Comparison of ENCODE assay signal across 21 cellular contexts in genomic region chr18:43161528-43161927, GRCh38. TPM values are rescaled to one million over a fixed set of nuclear protein-coding genes. Genes with fewer than 3 reads are reported as not detected.
DNase-seq lines count a peak whose midpoint lies in the region; ATAC-seq, FAIRE-seq and TF ChIP-seq lines count a peak whose summit lies in the region.
"Had no signal": no experiment of that assay in that cellular context is flagged by ENCODE, and none has a peak within 500 bp of the region (broad histone marks: within the 10 kb centered on the region; RNA-seq: fewer than 3 reads in every experiment).

No MANE protein-coding gene starts in this region.

- ATAC-seq in GM18498 (IDR thresholded peaks at IDR 0.05; ENCODE audit: unreplicated experiment) = no peak
- ATAC-seq: heart left ventricle had no signal

- H3K4me3 ChIP-seq in astrocyte (ENCODE audit: insufficient read depth, low read depth, low read length) (no peak overlapping the region), fibroblast of pulmonary artery (replicated peaks; ENCODE audit: low read depth, low read length) (no peak overlapping the region)
- H3K4me3 ChIP-seq: BLaER1 treated with 17β-estradiol and CSF1 and Interleukin-3, amounts not matched to agents 10 nM and 100 nM; heart left ventricle; neural progenitor cell had no signal

- no peak for TF ChIP-seq CTCF in astrocyte (IDR thresholded peaks at IDR 0.05; ENCODE audit: insufficient read depth, low read depth, low read length)
- TF ChIP-seq CTCF in fibroblast of pulmonary artery (IDR thresholded peaks at IDR 0.05; ENCODE audit: low read length, missing control alignments) = no peak

- no peaks in the 10 kb centered on the region for H3K79me2 ChIP-seq in astrocyte (ENCODE audit: insufficient read depth, low read length)

- no peaks in the 10 kb centered on the region for H3K36me3 ChIP-seq in astrocyte (ENCODE audit: insufficient read depth, low read length)
- H3K36me3 ChIP-seq: BLaER1 treated with 17β-estradiol and CSF1 and Interleukin-3, amounts not matched to agents 10 nM and 100 nM; heart left ventricle; neural progenitor cell had no signal

- peaks cover 2% of the 10 kb centered on the region for H3K9me3 ChIP-seq in astrocyte (ENCODE audit: insufficient read depth, low read depth, low read length)

- H3K9me3 Mint-ChIP-seq in astrocyte (ENCODE audit: unreplicated experiment) = peaks cover 8% of the 10 kb centered on the region

- H3K9ac ChIP-seq in astrocyte (ENCODE audit: low read length) = no peak overlapping the region
- H3K9ac ChIP-seq: BLaER1 treated with 17β-estradiol and CSF1 and Interleukin-3, amounts not matched to agents 10 nM and 100 nM; neural progenitor cell had no signal

- H2AFZ ChIP-seq in astrocyte (ENCODE audit: low read depth, low read length) = no peak overlapping the region
- H2AFZ ChIP-seq: neural progenitor cell had no signal

- DNase-seq in HS-5 (ENCODE audit: low read depth) (peak; percentile 15), astrocyte (ENCODE audit: low read depth) (peak; percentile 89), fibroblast of pulmonary artery (ENCODE audit: low read depth) (peak; percentile 70), smooth muscle cell of the brain vasculature (ENCODE audit: low read depth, low spot score) (peak; percentile 24), pons (ENCODE audit: low spot score) (no peak), posterior vena cava (ENCODE audit: low spot score) (no peak)
- DNase-seq in activated CD8-positive, alpha-beta memory T cell treated with anti-CD3 and anti-CD28 coated beads for 24 hours = no peak
- DNase-seq: activated CD4-positive, alpha-beta T cell treated with anti-CD3 and anti-CD28 coated beads for 4 hours; activated naive CD8-positive, alpha-beta T cell treated with anti-CD3 and anti-CD28 coated beads, Interleukin-2, amount 10 ng/mL, durations not matched to agents 7 days and 5 days; Calu3; caudate nucleus; heart left ventricle; NCI-H2171 treated with DMSO at 0.1 percent for 48 hours; substantia nigra had no signal

- H3K4me2 ChIP-seq in astrocyte (ENCODE audit: low read length) = peak overlapping the region; percentile 40
- H3K4me2 ChIP-seq: BLaER1 treated with 17β-estradiol and CSF1 and Interleukin-3, amounts not matched to agents 10 nM and 100 nM; neural progenitor cell had no signal

- H3K36me3 Mint-ChIP-seq in astrocyte (ENCODE audit: low read depth, unreplicated experiment) = no peaks in the 10 kb centered on the region
- H3K36me3 Mint-ChIP-seq: activated naive CD8-positive, alpha-beta T cell treated with anti-CD3 and anti-CD28 coated beads, Interleukin-2, amount 10 ng/mL, durations not matched to agents 7 days and 5 days had no signal

- intact Hi-C loops in posterior vena cava (cut with DNase I) = no loop called here

- H3K27ac ChIP-seq in astrocyte (ENCODE audit: low read depth, low read length) = peak overlapping the region; percentile 33
- H3K27ac ChIP-seq: BLaER1 treated with 17β-estradiol and CSF1 and Interleukin-3, amounts not matched to agents 10 nM and 100 nM; heart left ventricle; neural progenitor cell had no signal

- H3K4me3 Mint-ChIP-seq in astrocyte (ENCODE audit: unreplicated experiment) = no peak overlapping the region
- H3K4me3 Mint-ChIP-seq: activated naive CD8-positive, alpha-beta T cell treated with anti-CD3 and anti-CD28 coated beads, Interleukin-2, amount 10 ng/mL, durations not matched to agents 7 days and 5 days; neural progenitor cell had no signal

- H3K4me1 ChIP-seq in astrocyte (ENCODE audit: insufficient read depth, low read length) = peaks cover 27% of the 10 kb centered on the region
- H3K4me1 ChIP-seq: BLaER1 treated with 17β-estradiol and CSF1 and Interleukin-3, amounts not matched to agents 10 nM and 100 nM; heart left ventricle; neural progenitor cell had no signal

- peaks cover 10% of the 10 kb centered on the region for H3K4me1 Mint-ChIP-seq in astrocyte (ENCODE audit: low read depth, unreplicated experiment)
- H3K4me1 Mint-ChIP-seq: activated naive CD8-positive, alpha-beta T cell treated with anti-CD3 and anti-CD28 coated beads, Interleukin-2, amount 10 ng/mL, durations not matched to agents 7 days and 5 days had no signal

- FAIRE-seq in astrocyte (lab: Jason Lieb, UNC) = no peak

- H4K20me1 ChIP-seq in astrocyte (ENCODE audit: insufficient read depth, low read length) = no peaks in the 10 kb centered on the region
- H4K20me1 ChIP-seq: BLaER1 treated with 17β-estradiol and CSF1 and Interleukin-3, amounts not matched to agents 10 nM and 100 nM had no signal

- no peaks in the 10 kb centered on the region for H3K27me3 Mint-ChIP-seq in astrocyte (ENCODE audit: low read depth, unreplicated experiment)
- H3K27me3 Mint-ChIP-seq: activated naive CD8-positive, alpha-beta T cell treated with anti-CD3 and anti-CD28 coated beads, Interleukin-2, amount 10 ng/mL, durations not matched to agents 7 days and 5 days had no signal

- H3K27me3 ChIP-seq in astrocyte (ENCODE audit: insufficient read depth, low read length) = no peaks in the 10 kb centered on the region
- H3K27me3 ChIP-seq: BLaER1 treated with 17β-estradiol and CSF1 and Interleukin-3, amounts not matched to agents 10 nM and 100 nM; heart left ventricle; neural progenitor cell had no signal

- H3K27ac Mint-ChIP-seq in astrocyte (ENCODE audit: unreplicated experiment) = no peak overlapping the region
- H3K27ac Mint-ChIP-seq: activated naive CD8-positive, alpha-beta T cell treated with anti-CD3 and anti-CD28 coated beads, Interleukin-2, amount 10 ng/mL, durations not matched to agents 7 days and 5 days; activated T-helper 2 cell treated with anti-CD3 and anti-CD28 coated beads, Interferon-gamma antibody, Interleukin-2, Interleukin-4, amounts not matched to agents 10 μg/mL and 5 μg/mL and 100 μg/mL, durations not matched to agents 14 hours and 24 hours and 36 hours; neural progenitor cell had no signal

RNA-seq across cellular contexts. Expression of gene RIT2, which starts 46.0 kb away (rescaled TPM):
- total RNA-seq in astrocyte (not detected in 2 replicates), posterior vena cava (not detected)
- total RNA-seq: activated naive CD8-positive, alpha-beta T cell treated with anti-CD3 and anti-CD28 coated beads, Interleukin-2, amount 10 ng/mL, durations not matched to agents 7 days and 5 days; activated T-helper 2 cell treated with anti-CD3 and anti-CD28 coated beads, Interferon-gamma antibody, Interleukin-2, Interleukin-4, amounts not matched to agents 10 μg/mL and 5 μg/mL and 100 μg/mL, durations not matched to agents 14 hours and 24 hours and 36 hours; Calu3; heart left ventricle; lower leg skin; mucosa of gallbladder; ureter had no signal

Comparison
In these comparisons a context has a peak if more than half of its experiments do, and no peak if none do; other contexts are left out.
1. DNase-seq: peak in HS-5 (single experiment), astrocyte (single experiment), fibroblast of pulmonary artery (single experiment) and smooth muscle cell of the brain vasculature (single experiment); none in pons (single experiment), activated CD8-positive, alpha-beta memory T cell treated with anti-CD3 and anti-CD28 coated beads for 24 hours (single experiment) and posterior vena cava (single experiment).